In the genomic region with DNA sequence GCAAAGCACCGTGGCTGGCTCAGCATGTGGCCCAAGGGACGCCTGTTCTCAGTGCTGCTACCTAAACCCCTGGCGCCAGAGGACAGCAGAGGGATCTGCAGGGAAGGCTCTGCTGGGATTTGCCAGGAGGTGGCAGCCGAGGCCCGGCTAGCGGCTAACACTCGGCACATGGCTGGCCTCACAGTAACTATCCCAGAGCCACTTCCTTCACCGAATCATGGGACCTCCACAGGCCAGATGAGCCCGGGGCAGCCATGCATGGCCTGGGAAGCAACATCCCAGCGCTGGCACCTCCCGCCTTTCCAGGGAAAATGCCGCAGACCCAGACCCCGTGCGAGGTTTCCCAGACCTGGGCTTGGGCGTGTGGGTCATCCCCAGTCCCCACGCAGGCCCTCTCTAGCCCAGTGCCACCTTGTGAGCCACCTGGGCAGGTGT, we compare ENCODE assay signal across 1 cellular context.
TF ChIP-seq lines count a peak whose summit lies in the region.

No MANE protein-coding gene starts in this region.

TF ChIP-seq in H1, 55 proteins besides CTCF, POLR2A, EP300 and RAD21 (continued from another document):
- TF ChIP-seq SRF (IDR thresholded peaks at IDR 0.05; ENCODE audit: low read depth, low read length) (0 out of 2 replicates have a peak, but pooled peaks have one; percentile 5), RXRA (IDR thresholded peaks at IDR 0.05; ENCODE audit: insufficient read depth, low read depth, low read length) (no peak), CHD1 (IDR thresholded peaks at IDR 0.05; ENCODE audit: low read depth, low read length) (no peak), SIRT6 (IDR thresholded peaks at IDR 0.05; ENCODE audit: low read length) (no peak), CBX5 (IDR thresholded peaks at IDR 0.05; ENCODE audit: low read depth, low read length) (no peak), FOSL1 (IDR thresholded peaks at IDR 0.05; ENCODE audit: insufficient read depth, low read depth, low read length) (no peak), KDM4A (IDR thresholded peaks at IDR 0.05; ENCODE audit: low read depth, low read length, severe bottlenecking) (no peak), ZNF274 (IDR thresholded peaks at IDR 0.05; ENCODE audit: borderline replicate concordance, extremely low read depth, low read length) (no peak), BRCA1 (IDR thresholded peaks at IDR 0.05; ENCODE audit: low read depth, low read length) (no peak), JUND (IDR thresholded peaks at IDR 0.05; ENCODE audit: low read length) (no peak), KDM1A (IDR thresholded peaks at IDR 0.05; ENCODE audit: borderline replicate concordance, low read length) (no peak), TCF12 (IDR thresholded peaks at IDR 0.05; ENCODE audit: low read depth, low read length) (no peak), RBBP5 (IDR thresholded peaks at IDR 0.05; ENCODE audit: borderline replicate concordance, low read depth, low read length) (no peak), CEBPB (IDR thresholded peaks at IDR 0.05; ENCODE audit: low read depth, low read length) (no peak), EGR1 (IDR thresholded peaks at IDR 0.05; ENCODE audit: borderline replicate concordance, low read depth, low read length) (peak; percentile 67; the same call in 1 of the 2 replicates), SAP30 (IDR thresholded peaks at IDR 0.05; ENCODE audit: insufficient read depth, insufficient replicate concordance, low read length) (no peak), YY1 (IDR thresholded peaks at IDR 0.05; ENCODE audit: low read depth, low read length) (peak; percentile 62; the same call in 1 of the 2 replicates), CHD7 (IDR thresholded peaks at IDR 0.05; ENCODE audit: insufficient replicate concordance, low read length) (no peak), TAF1 (IDR thresholded peaks at IDR 0.05; ENCODE audit: low read depth, low read length) (no peak), GABPA (IDR thresholded peaks at IDR 0.05; ENCODE audit: borderline replicate concordance, insufficient read depth, low read length) (peak; percentile 80; the same call in 1 of the 2 replicates), NANOG (IDR thresholded peaks at IDR 0.05; ENCODE audit: insufficient read depth, low read depth, low read length, poor library complexity, severe bottlenecking) (no peak), RFX5 (IDR thresholded peaks at IDR 0.05; ENCODE audit: borderline replicate concordance, low read depth, low read length) (no peak)
- TF ChIP-seq, protein P1, sequence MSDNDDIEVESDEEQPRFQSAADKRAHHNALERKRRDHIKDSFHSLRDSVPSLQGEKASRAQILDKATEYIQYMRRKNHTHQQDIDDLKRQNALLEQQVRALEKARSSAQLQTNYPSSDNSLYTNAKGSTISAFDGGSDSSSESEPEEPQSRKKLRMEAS (IDR thresholded peaks at IDR 0.05), result peak; percentile 93
- TF ChIP-seq, protein P2, sequence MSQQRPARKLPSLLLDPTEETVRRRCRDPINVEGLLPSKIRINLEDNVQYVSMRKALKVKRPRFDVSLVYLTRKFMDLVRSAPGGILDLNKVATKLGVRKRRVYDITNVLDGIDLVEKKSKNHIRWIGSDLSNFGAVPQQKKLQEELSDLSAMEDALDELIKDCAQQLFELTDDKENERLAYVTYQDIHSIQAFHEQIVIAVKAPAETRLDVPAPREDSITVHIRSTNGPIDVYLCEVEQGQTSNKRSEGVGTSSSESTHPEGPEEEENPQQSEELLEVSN (IDR thresholded peaks at IDR 0.05), result peak; percentile 69; the same call in 1 of the 2 replicates
